Comparison of ENCODE assay signal across 22 cellular contexts in the genomic region with DNA sequence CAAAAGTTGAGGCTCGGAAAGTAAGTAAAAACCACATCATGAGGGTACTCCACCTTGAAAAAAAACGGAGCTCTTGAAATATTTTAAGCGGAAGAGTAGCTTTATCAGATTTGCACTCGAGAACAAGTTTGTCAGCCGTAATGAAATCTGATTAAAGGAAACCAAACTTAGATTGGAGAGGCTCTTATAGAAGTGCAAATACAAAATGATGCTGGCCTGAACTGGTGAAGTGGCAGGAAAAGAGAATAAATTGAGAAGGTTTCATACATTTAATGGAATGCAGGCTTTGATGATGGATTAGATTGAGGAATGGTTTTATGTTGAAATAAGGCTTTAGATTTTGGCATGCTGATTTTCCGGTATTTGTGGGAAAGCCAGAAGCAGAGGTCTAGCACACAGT.
"Had no signal": no experiment of that assay in that cellular context is flagged by ENCODE, and none has a peak within 500 bp of the region (broad histone marks: within the 10 kb centered on the region; RNA-seq: fewer than 3 reads in every experiment).

No MANE protein-coding gene starts in this region.

- H3K4me3 ChIP-seq: coronary artery, dorsolateral prefrontal cortex, esophagus muscularis mucosa, gastroesophageal sphincter, heart left ventricle, hepatocyte, mucosa of descending colon had no signal

- H3K9me3 ChIP-seq: esophagus muscularis mucosa, gastroesophageal sphincter had no signal

- ATAC-seq: foreskin keratinocyte; gastroesophageal sphincter; heart left ventricle; left colon; left lobe of liver; left ventricle myocardium superior; mucosa of descending colon; naive thymus-derived CD8-positive, alpha-beta T cell had no signal

- H3K27ac ChIP-seq: coronary artery, dorsolateral prefrontal cortex, esophagus muscularis mucosa, foreskin keratinocyte, gastroesophageal sphincter, heart left ventricle, hepatocyte had no signal

- H3K4me1 ChIP-seq: esophagus muscularis mucosa, foreskin keratinocyte, gastroesophageal sphincter, heart left ventricle had no signal

- H3K36me3 ChIP-seq: esophagus muscularis mucosa, gastroesophageal sphincter, heart left ventricle had no signal

- DNase-seq: dermis blood vessel endothelial cell; dorsolateral prefrontal cortex; effector CD4-positive, alpha-beta T cell; effector memory CD4-positive, alpha-beta T cell; foreskin keratinocyte; heart left ventricle; hypothalamus; immature natural killer cell; islet precursor cell; kidney; kidney glomerular epithelial cell; left colon; left ventricle myocardium superior; mesenchymal stem cell; mucosa of descending colon; naive B cell; naive thymus-derived CD8-positive, alpha-beta T cell had no signal

- H3K27me3 ChIP-seq: esophagus muscularis mucosa, foreskin keratinocyte, gastroesophageal sphincter, heart left ventricle, hepatocyte had no signal
